In genomic region chr9:34630402-34631154, GRCh38 we compare ENCODE assay signal across 24 cellular contexts. TPM values are rescaled to one million over a fixed set of nuclear protein-coding genes. Genes with fewer than 3 reads are reported as not detected.
DNase-seq lines count a peak whose midpoint lies in the region; ATAC-seq, FAIRE-seq and TF ChIP-seq lines count a peak whose summit lies in the region.
"Had no signal": no experiment of that assay in that cellular context is flagged by ENCODE, and none has a peak within 500 bp of the region (broad histone marks: within the 10 kb centered on the region; RNA-seq: fewer than 3 reads in every experiment).

No MANE protein-coding gene starts in this region.

- in situ Hi-C loops in HepG2 (cut with HindIII; ENCODE audit: extremely low pct_ligation_motif_present, low pct_unique_long_range_greater_than_20kb): no loop called here

- no peak for TF ChIP-seq CTCF in WTC11 (IDR thresholded peaks at IDR 0.05)
- no peak for TF ChIP-seq CTCF in HepG2 (CRISPR knock-in tag; IDR thresholded peaks at IDR 0.05)
- TF ChIP-seq CTCF in progenitor cell of endocrine pancreas (IDR thresholded peaks at IDR 0.05; ENCODE audit: unreplicated experiment): no peak
- TF ChIP-seq CTCF in hepatocyte (IDR thresholded peaks at IDR 0.05; ENCODE audit: poor library complexity): no peak
- TF ChIP-seq CTCF in HFFc6 (IDR thresholded peaks at IDR 0.05): no peak

- H3K4me3 ChIP-seq in HepG2 (replicated peaks in 1 of 3; ENCODE audit: insufficient read depth in 1 of 3, low read depth in 2 of 3, low read length in 3 of 3) (peak overlapping the region in 1 of 3 experiments; percentile 3; a peak in 1 of 6 replicates), hepatocyte (no peak overlapping the region)

- H3K36me3 ChIP-seq in HepG2 (replicated peaks in 1 of 2; ENCODE audit: control insufficient read depth in 1 of 2, insufficient read depth in 2 of 2, low read length in 2 of 2): peaks cover 3 to 4% of the 10 kb centered on the region in 2 experiments; a peak in 3 of 5 replicates
- no peaks in the 10 kb centered on the region for H3K36me3 ChIP-seq in hepatocyte (replicated peaks; ENCODE audit: insufficient read depth, low read depth)

- 10% methylated on average over 5 of the region's 5 CpGs for WGBS in HepG2 (ENCODE audit: low lambda C conversion rate)
- 45% methylated on average over 5 of the region's 5 CpGs for WGBS in hepatocyte (ENCODE audit: low lambda C conversion rate, missing lambda C conversion rate)

- no peaks in the 10 kb centered on the region for H3K9me2 ChIP-seq in hepatocyte (replicated peaks; ENCODE audit: insufficient read depth)

- CTCF ChIA-PET in WTC11 (lab: Charles Lee): interaction anchor here (1.9 to 3.4 kb wide), 4 partner anchors 16 to 83 kb away, joined by 6 to 12 read pairs (median 9); partner anchors contain the start of gene GALT
- CTCF ChIA-PET in HepG2 (lab: Yijun Ruan, JAX; ENCODE audit: low intra/inter-chr PET ratio, low total read pairs): interaction anchor here (4.5 kb wide), 1 partner anchor 17 kb away, joined by 54 read pairs; the partner anchor contains the start of gene RPP25L

- H4K20me1 ChIP-seq in HepG2 (ENCODE audit: insufficient read depth, low read length) (no peaks in the 10 kb centered on the region), hepatocyte (ENCODE audit: insufficient read depth, poor library complexity, severe bottlenecking) (no peaks in the 10 kb centered on the region)

- no peak for TF ChIP-seq POLR2A in HepG2 (IDR thresholded peaks at IDR 0.05; ENCODE audit: insufficient read depth in 1 of 2, low read depth in 2 of 2, low read length in 2 of 2)

- peaks cover 0 to 2% of the 10 kb centered on the region in 2 donors for H3K36me3 Mint-ChIP-seq in activated T-cell treated with anti-CD3 and anti-CD28 coated beads, Interleukin-2, amount 50 U/mL, for 72 hours (ENCODE audit: insufficient read depth in 2 of 2)
- H3K36me3 Mint-ChIP-seq in WTC11 (peaks cover 4% of the 10 kb centered on the region), progenitor cell of endocrine pancreas (ENCODE audit: insufficient read depth) (peaks cover 5% of the 10 kb centered on the region), HFFc6 (ENCODE audit: low read depth) (0 out of 2 replicates have a peak, but pooled peaks cover 8% of the 10 kb centered on the region)

- no peak for TF ChIP-seq RAD21 in HepG2 (CRISPR knock-in tag; IDR thresholded peaks at IDR 0.05)

- peaks cover 2 to 20% of the 10 kb centered on the region in 2 experiments; a peak in 3 of 5 replicates for H3K27me3 ChIP-seq in HepG2 (ENCODE audit: control insufficient read depth in 1 of 2, insufficient read depth in 2 of 2, low read length in 2 of 2)
- H3K27me3 ChIP-seq in hepatocyte: peaks cover 52% of the 10 kb centered on the region

- no peak overlapping the region for H2AFZ ChIP-seq in HepG2 (ENCODE audit: low read length)
- H2AFZ ChIP-seq in hepatocyte: no peak overlapping the region

- no peak overlapping the region for H3K27ac Mint-ChIP-seq in activated T-cell treated with anti-CD3 and anti-CD28 coated beads, Interleukin-2, amount 50 U/mL, for 72 hours
- H3K27ac Mint-ChIP-seq in WTC11 (no peak overlapping the region), progenitor cell of endocrine pancreas (peak overlapping the region; percentile 83), HFFc6 (no peak overlapping the region)
- H3K27ac Mint-ChIP-seq: activated B cell treated with CpG ODN at 0.5 μM for 24 hours; activated CD8-positive, alpha-beta T cell treated with anti-CD3 and anti-CD28 coated beads, Interleukin-2, amount 10 ng/mL, durations not matched to agents 7 days and 5 days; stimulated activated naive CD8-positive, alpha-beta T cell treated with anti-CD3 and anti-CD28 coated beads, Interleukin-15, Interleukin-2, amounts not matched to agents 100 ng/mL and 50 ng/mL, for 24 hours had no signal

- H3K4me3 Mint-ChIP-seq in activated T-cell treated with anti-CD3 and anti-CD28 coated beads, Interleukin-2, amount 50 U/mL, for 72 hours: peak overlapping the region; percentile 24 to 49
- H3K4me3 Mint-ChIP-seq in WTC11 (peak overlapping the region; percentile 73), progenitor cell of endocrine pancreas (ENCODE audit: low read depth) (peak overlapping the region; percentile 48), HFFc6 (no peak overlapping the region)
- H3K4me3 Mint-ChIP-seq: activated CD8-positive, alpha-beta T cell treated with anti-CD3 and anti-CD28 coated beads, Interleukin-2, amount 10 ng/mL, durations not matched to agents 7 days and 5 days had no signal

- H3K9ac ChIP-seq in HepG2 (ENCODE audit: insufficient read depth, low read depth, low read length): no peak overlapping the region

- H3K27me3 Mint-ChIP-seq in activated T-cell treated with anti-CD3 and anti-CD28 coated beads, Interleukin-2, amount 50 U/mL, for 72 hours (ENCODE audit: low read depth): peaks cover 52% of the 10 kb centered on the region
- H3K27me3 Mint-ChIP-seq in WTC11 (ENCODE audit: low read depth) (peaks cover 72% of the 10 kb centered on the region), progenitor cell of endocrine pancreas (peaks cover 37% of the 10 kb centered on the region), HFFc6 (ENCODE audit: insufficient read depth) (peaks cover 37% of the 10 kb centered on the region)

- TF ChIP-seq EP300 in HepG2 (IDR thresholded peaks at IDR 0.05; ENCODE audit: low read depth in 2 of 2, low read length in 2 of 2) (no peak), HepG2 (CRISPR knock-in tag; IDR thresholded peaks at IDR 0.05; ENCODE audit: borderline replicate concordance) (no peak)

- H3K4me1 ChIP-seq in HepG2 (ENCODE audit: insufficient read depth, low read length) (peaks cover 46% of the 10 kb centered on the region), hepatocyte (ENCODE audit: insufficient read depth) (peaks cover 4% of the 10 kb centered on the region)

- DNase-seq in activated T-cell treated with anti-CD3 and anti-CD28 coated beads, Interleukin-2, amount 50 U/mL, for 72 hours: no peak
- DNase-seq in activated T-cell treated with anti-CD3 and anti-CD28 coated beads, Interleukin-2, amount 50 U/mL, for 48 hours: no peak
- DNase-seq in WTC11 (ENCODE audit: low spot score) (no peak), HepG2 (ENCODE audit: low spot score) (peak; percentile 48), progenitor cell of endocrine pancreas (ENCODE audit: low spot score, unreplicated experiment) (no peak), hepatocyte (ENCODE audit: low spot score) (no peak), HFFc6 (no peak)
- DNase-seq: activated B cell treated with CpG ODN at 0.5 μM for 24 hours; activated CD8-positive, alpha-beta T cell treated with anti-CD3 and anti-CD28 coated beads, Interleukin-2, amount 10 ng/mL, durations not matched to agents 7 days and 5 days; amygdala; effector CD8-positive, alpha-beta T cell; HCEC 1CT; head of caudate nucleus; KBM-7; NCI-H1930; NCI-H446 treated with DMSO at 0.1 percent for 48 hours; right cardiac atrium had no signal

- H3K79me2 ChIP-seq in HepG2 (ENCODE audit: insufficient read depth, low read length) (peaks cover under 1% of the 10 kb centered on the region), hepatocyte (no peaks in the 10 kb centered on the region)

- H3K9me3 ChIP-seq in HepG2 (ENCODE audit: low read length) (no peaks in the 10 kb centered on the region), hepatocyte (ENCODE audit: low read depth) (no peaks in the 10 kb centered on the region)

- peak; percentile 94 for FAIRE-seq in HepG2 (lab: Jason Lieb, UNC)
- FAIRE-seq: GM18507, GM19239 had no signal

- BruUV-seq in HepG2 (replicated peaks; lab: Mats Ljungman, UMichigan): no TSS peak

- peaks cover 49% of the 10 kb centered on the region for H3K4me1 Mint-ChIP-seq in activated T-cell treated with anti-CD3 and anti-CD28 coated beads, Interleukin-2, amount 50 U/mL, for 72 hours (ENCODE audit: low read depth)
- H3K4me1 Mint-ChIP-seq in WTC11 (peaks cover 24% of the 10 kb centered on the region), progenitor cell of endocrine pancreas (ENCODE audit: low read depth) (peaks cover 30% of the 10 kb centered on the region), HFFc6 (ENCODE audit: low read depth) (peaks cover 20% of the 10 kb centered on the region)

- no peaks in the 10 kb centered on the region for H3K9me3 Mint-ChIP-seq in activated T-cell treated with anti-CD3 and anti-CD28 coated beads, Interleukin-2, amount 50 U/mL, for 72 hours
- H3K9me3 Mint-ChIP-seq in WTC11 (no peaks in the 10 kb centered on the region), progenitor cell of endocrine pancreas (ENCODE audit: low read depth) (no peaks in the 10 kb centered on the region), HFFc6 (no peaks in the 10 kb centered on the region)
- H3K9me3 Mint-ChIP-seq: activated B cell treated with CpG ODN at 0.5 μM for 24 hours; stimulated activated naive CD8-positive, alpha-beta T cell treated with anti-CD3 and anti-CD28 coated beads, Interleukin-15, Interleukin-2, amounts not matched to agents 100 ng/mL and 50 ng/mL, for 24 hours had no signal

- intact Hi-C loops in HepG2 (cut with micrococcal nuclease; ENCODE audit: unreplicated experiment): no loop called here

- H3K4me2 ChIP-seq in HepG2 (ENCODE audit: low read depth, low read length) (peak overlapping the region; percentile 52), hepatocyte (no peak overlapping the region)

- H3K27ac ChIP-seq in HepG2 (ENCODE audit: extremely low read length, insufficient read depth, low read length) (no peak overlapping the region), hepatocyte (no peak overlapping the region)

- no peak for ATAC-seq in activated T-cell treated with anti-CD3 and anti-CD28 coated beads, Interleukin-2, amount 50 U/mL, for 72 hours (replicated peaks in 1 of 2)
- ATAC-seq in WTC11: no peak
- peak; percentile 66 for ATAC-seq in HepG2
- ATAC-seq in GM18520 (IDR thresholded peaks at IDR 0.05; ENCODE audit: unreplicated experiment): no peak
- ATAC-seq: activated CD8-positive, alpha-beta T cell treated with anti-CD3 and anti-CD28 coated beads, Interleukin-2, amount 10 ng/mL, durations not matched to agents 7 days and 5 days; right cardiac atrium had no signal

- POLR2A ChIA-PET in WTC11 (lab: Charles Lee) (interaction anchor here (0.6 kb wide), 1 partner anchor 227 kb away, joined by 5 read pairs; no protein-coding TSS in a partner anchor), HepG2 (lab: Yijun Ruan, JAX) (interaction anchor here (1.5 to 2.0 kb wide), 2 partner anchors 11 to 17 kb away, joined by 4 to 9 read pairs; partner anchors contain the start of gene DCTN3)

RNA-seq across cellular contexts. Expression of gene ARID3C, which starts 1.7 kb away (rescaled TPM):
- under 1 TPM; 0.16 to 0.29 TPM for total RNA-seq in activated T-cell treated with anti-CD3 and anti-CD28 coated beads, Interleukin-2, amount 50 U/mL, for 72 hours
- total RNA-seq in WTC11 (2021) (0.14 to 0.23 TPM (median 0.15 TPM) in 3 replicates), HepG2 (2016; rRNA removed; fragmentation: Illumina TruSeq; extraction: Trizol) (not detected in 2 replicates), progenitor cell of endocrine pancreas (8.5 and 12.0 TPM in 2 replicates), hepatocyte (0.27 TPM in 1 of 2 replicates, not detected in the other)
- total RNA-seq in HepG2 (2016; cell fraction: cytosol; rRNA removed; fragmentation: Illumina TruSeq; extraction: Trizol; ENCODE audit: low read depth): not detected in 2 replicates
- not detected in 2 replicates for total RNA-seq in HepG2 (2016; cell fraction: insoluble cytoplasmic fraction; rRNA removed; fragmentation: Illumina TruSeq; extraction: Trizol)
- not detected in 2 replicates for total RNA-seq in HepG2 (2016; cell fraction: membrane; rRNA removed; fragmentation: Illumina TruSeq; extraction: Trizol)
- not detected in 2 replicates for total RNA-seq in HepG2 (2016; cell fraction: nucleus; rRNA removed; fragmentation: Illumina TruSeq; extraction: Trizol)
- polyA plus RNA-seq in HepG2 (2011; rRNA removed) (not detected in 2 replicates), hepatocyte (0.21 TPM in 1 of 2 replicates, not detected in the other)
- polyA plus RNA-seq in HepG2 (2011; cell fraction: cytosol; rRNA removed): not detected in 2 replicates
- polyA plus RNA-seq in HepG2 (2011; cell fraction: nucleus; rRNA removed): 0.17 and 0.34 TPM in 2 replicates
- polyA plus RNA-seq in HepG2 (2012): 0.12 TPM in 1 of 2 replicates, not detected in the other
- not detected in 2 replicates for polyA plus RNA-seq in HepG2 (2016; cell fraction: cytosol; fragmentation: Illumina TruSeq; extraction: Trizol; ENCODE audit: low read depth)
- not detected in 2 replicates for polyA plus RNA-seq in HepG2 (2016; cell fraction: insoluble cytoplasmic fraction; fragmentation: Illumina TruSeq; extraction: Trizol; ENCODE audit: low read depth)
- not detected in 2 replicates for polyA plus RNA-seq in HepG2 (2016; cell fraction: membrane; fragmentation: Illumina TruSeq; extraction: Trizol; ENCODE audit: low read depth)
- 0.45 TPM in 1 of 2 replicates, not detected in the other for polyA plus RNA-seq in HepG2 (2016; cell fraction: nucleus; fragmentation: Illumina TruSeq; extraction: Trizol; ENCODE audit: insufficient read depth, low read depth)
- not detected in 2 replicates for polyA minus RNA-seq in HepG2 (2011; rRNA and poly(A)+ RNA removed; ENCODE audit: low replicate concordance)
- not detected in 2 replicates for polyA minus RNA-seq in HepG2 (2011; cell fraction: cytosol; rRNA and poly(A)+ RNA removed)
- not detected in 2 replicates for polyA minus RNA-seq in HepG2 (2011; cell fraction: nucleus; rRNA and poly(A)+ RNA removed)
- under 1 TPM in 2 of 6 experiments, not detected in 4; 0.14 to 0.17 TPM for total RNA-seq in HFFc6 (2021; fragmentation: NEBNext Ultra II Directional; extraction: Animal tissue kit (Norgen Biotek cat#: 25700))
- total RNA-seq: activated B cell treated with CpG ODN at 0.5 μM for 24 hours, omental fat pad, right cardiac atrium, urinary bladder had no signal
- polyA plus RNA-seq: AG04450, right cardiac atrium, urinary bladder had no signal

RNA-seq across cellular contexts. Expression of gene SIGMAR1, which starts 7.0 kb away (rescaled TPM):
- total RNA-seq in activated T-cell treated with anti-CD3 and anti-CD28 coated beads, Interleukin-2, amount 50 U/mL, for 72 hours: 10 to 100 TPM; 44.2 to 61.0 TPM
- total RNA-seq in WTC11 (2021) (108 to 116 TPM (median 109 TPM) in 3 replicates), HepG2 (2016; rRNA removed; fragmentation: Illumina TruSeq; extraction: Trizol) (28.5 and 60.8 TPM in 2 replicates), progenitor cell of endocrine pancreas (62.1 and 64.6 TPM in 2 replicates), hepatocyte (126 and 141 TPM in 2 replicates)
- total RNA-seq in HepG2 (2016; cell fraction: cytosol; rRNA removed; fragmentation: Illumina TruSeq; extraction: Trizol; ENCODE audit: low read depth): 29.7 and 36.9 TPM in 2 replicates
- total RNA-seq in HepG2 (2016; cell fraction: insoluble cytoplasmic fraction; rRNA removed; fragmentation: Illumina TruSeq; extraction: Trizol): 27.0 and 60.5 TPM in 2 replicates
- 57.4 and 66.9 TPM in 2 replicates for total RNA-seq in HepG2 (2016; cell fraction: membrane; rRNA removed; fragmentation: Illumina TruSeq; extraction: Trizol)
- 47.9 and 57.4 TPM in 2 replicates for total RNA-seq in HepG2 (2016; cell fraction: nucleus; rRNA removed; fragmentation: Illumina TruSeq; extraction: Trizol)
- polyA plus RNA-seq in HepG2 (2011; rRNA removed) (38.9 and 45.9 TPM in 2 replicates), hepatocyte (212 and 240 TPM in 2 replicates)
- polyA plus RNA-seq in HepG2 (2011; cell fraction: cytosol; rRNA removed): 46.5 and 47.9 TPM in 2 replicates
- polyA plus RNA-seq in HepG2 (2011; cell fraction: nucleus; rRNA removed): 28.6 and 40.8 TPM in 2 replicates
- 57.8 and 68.0 TPM in 2 replicates for polyA plus RNA-seq in HepG2 (2012)
- 54.4 and 69.4 TPM in 2 replicates for polyA plus RNA-seq in HepG2 (2016; cell fraction: cytosol; fragmentation: Illumina TruSeq; extraction: Trizol; ENCODE audit: low read depth)
- 55.2 and 61.1 TPM in 2 replicates for polyA plus RNA-seq in HepG2 (2016; cell fraction: insoluble cytoplasmic fraction; fragmentation: Illumina TruSeq; extraction: Trizol; ENCODE audit: low read depth)
- 86.0 and 102 TPM in 2 replicates for polyA plus RNA-seq in HepG2 (2016; cell fraction: membrane; fragmentation: Illumina TruSeq; extraction: Trizol; ENCODE audit: low read depth)
- polyA plus RNA-seq in HepG2 (2016; cell fraction: nucleus; fragmentation: Illumina TruSeq; extraction: Trizol; ENCODE audit: insufficient read depth, low read depth): 131 and 132 TPM in 2 replicates
- polyA minus RNA-seq in HepG2 (2011; rRNA and poly(A)+ RNA removed; ENCODE audit: low replicate concordance): 71.0 and 231 TPM in 2 replicates
- 23.8 and 24.9 TPM in 2 replicates for polyA minus RNA-seq in HepG2 (2011; cell fraction: cytosol; rRNA and poly(A)+ RNA removed)
- polyA minus RNA-seq in HepG2 (2011; cell fraction: nucleus; rRNA and poly(A)+ RNA removed): 13.3 and 18.3 TPM in 2 replicates
- total RNA-seq in HFFc6 (2021; fragmentation: NEBNext Ultra II Directional; extraction: Animal tissue kit (Norgen Biotek cat#: 25700)): 100 to 1,000 TPM; 126 to 148 (median 138) TPM

RNA-seq across cellular contexts. Expression of gene DCTN3, which starts 10.3 kb away (rescaled TPM):
- total RNA-seq in activated T-cell treated with anti-CD3 and anti-CD28 coated beads, Interleukin-2, amount 50 U/mL, for 72 hours: 10 to 100 TPM; 75.6 to 79.2 TPM
- total RNA-seq in WTC11 (2021) (23.8 to 28.7 TPM (median 27.5 TPM) in 3 replicates), HepG2 (2016; rRNA removed; fragmentation: Illumina TruSeq; extraction: Trizol) (27.4 and 30.8 TPM in 2 replicates), progenitor cell of endocrine pancreas (101 and 102 TPM in 2 replicates), hepatocyte (60.3 and 75.0 TPM in 2 replicates)
- total RNA-seq in HepG2 (2016; cell fraction: cytosol; rRNA removed; fragmentation: Illumina TruSeq; extraction: Trizol; ENCODE audit: low read depth): 11.0 and 11.1 TPM in 2 replicates
- 29.0 and 29.5 TPM in 2 replicates for total RNA-seq in HepG2 (2016; cell fraction: insoluble cytoplasmic fraction; rRNA removed; fragmentation: Illumina TruSeq; extraction: Trizol)
- total RNA-seq in HepG2 (2016; cell fraction: membrane; rRNA removed; fragmentation: Illumina TruSeq; extraction: Trizol): 15.9 and 16.4 TPM in 2 replicates
- 15.7 and 15.9 TPM in 2 replicates for total RNA-seq in HepG2 (2016; cell fraction: nucleus; rRNA removed; fragmentation: Illumina TruSeq; extraction: Trizol)
- polyA plus RNA-seq in HepG2 (2011; rRNA removed) (32.8 and 34.5 TPM in 2 replicates), hepatocyte (83.1 and 114 TPM in 2 replicates)
- polyA plus RNA-seq in HepG2 (2011; cell fraction: cytosol; rRNA removed): 32.8 and 40.8 TPM in 2 replicates
- polyA plus RNA-seq in HepG2 (2011; cell fraction: nucleus; rRNA removed): 36.1 and 42.7 TPM in 2 replicates
- 27.8 and 28.4 TPM in 2 replicates for polyA plus RNA-seq in HepG2 (2012)
- polyA plus RNA-seq in HepG2 (2016; cell fraction: cytosol; fragmentation: Illumina TruSeq; extraction: Trizol; ENCODE audit: low read depth): 15.7 and 17.6 TPM in 2 replicates
- 38.4 and 45.3 TPM in 2 replicates for polyA plus RNA-seq in HepG2 (2016; cell fraction: insoluble cytoplasmic fraction; fragmentation: Illumina TruSeq; extraction: Trizol; ENCODE audit: low read depth)
- 19.8 and 22.1 TPM in 2 replicates for polyA plus RNA-seq in HepG2 (2016; cell fraction: membrane; fragmentation: Illumina TruSeq; extraction: Trizol; ENCODE audit: low read depth)
- 37.1 and 38.5 TPM in 2 replicates for polyA plus RNA-seq in HepG2 (2016; cell fraction: nucleus; fragmentation: Illumina TruSeq; extraction: Trizol; ENCODE audit: insufficient read depth, low read depth)
- 25.6 and 63.0 TPM in 2 replicates for polyA minus RNA-seq in HepG2 (2011; rRNA and poly(A)+ RNA removed; ENCODE audit: low replicate concordance)
- polyA minus RNA-seq in HepG2 (2011; cell fraction: cytosol; rRNA and poly(A)+ RNA removed): 6.0 and 6.2 TPM in 2 replicates
- polyA minus RNA-seq in HepG2 (2011; cell fraction: nucleus; rRNA and poly(A)+ RNA removed): 17.4 and 23.5 TPM in 2 replicates
- 100 to 1,000 TPM; 150 to 176 (median 161) TPM for total RNA-seq in HFFc6 (2021; fragmentation: NEBNext Ultra II Directional; extraction: Animal tissue kit (Norgen Biotek cat#: 25700))

RNA-seq across cellular contexts. Expression of gene GALT, which starts 15.9 kb away (rescaled TPM):
- 10 to 100 TPM; 61.6 to 67.2 TPM for total RNA-seq in activated T-cell treated with anti-CD3 and anti-CD28 coated beads, Interleukin-2, amount 50 U/mL, for 72 hours
- 35.9 to 39.7 TPM (median 37.6 TPM) in 3 replicates for total RNA-seq in WTC11 (2021)
- 21.1 and 40.4 TPM in 2 replicates for total RNA-seq in HepG2 (2016; rRNA removed; fragmentation: Illumina TruSeq; extraction: Trizol)
- total RNA-seq in HepG2 (2016; cell fraction: cytosol; rRNA removed; fragmentation: Illumina TruSeq; extraction: Trizol; ENCODE audit: low read depth): 12.8 and 15.4 TPM in 2 replicates
- total RNA-seq in HepG2 (2016; cell fraction: insoluble cytoplasmic fraction; rRNA removed; fragmentation: Illumina TruSeq; extraction: Trizol): 21.8 and 38.8 TPM in 2 replicates
- 13.8 and 14.2 TPM in 2 replicates for total RNA-seq in HepG2 (2016; cell fraction: membrane; rRNA removed; fragmentation: Illumina TruSeq; extraction: Trizol)
- 46.8 and 57.0 TPM in 2 replicates for total RNA-seq in HepG2 (2016; cell fraction: nucleus; rRNA removed; fragmentation: Illumina TruSeq; extraction: Trizol)
- 46.3 and 51.3 TPM in 2 replicates for polyA plus RNA-seq in HepG2 (2011; rRNA removed)
- 11.4 and 15.3 TPM in 2 replicates for polyA plus RNA-seq in HepG2 (2011; cell fraction: cytosol; rRNA removed)
- polyA plus RNA-seq in HepG2 (2011; cell fraction: nucleus; rRNA removed): 271 and 279 TPM in 2 replicates
- 32.1 and 38.4 TPM in 2 replicates for polyA plus RNA-seq in HepG2 (2012)
- 9.9 TPM in 2 replicates for polyA plus RNA-seq in HepG2 (2016; cell fraction: cytosol; fragmentation: Illumina TruSeq; extraction: Trizol; ENCODE audit: low read depth)
- 26.1 and 30.6 TPM in 2 replicates for polyA plus RNA-seq in HepG2 (2016; cell fraction: insoluble cytoplasmic fraction; fragmentation: Illumina TruSeq; extraction: Trizol; ENCODE audit: low read depth)
- polyA plus RNA-seq in HepG2 (2016; cell fraction: membrane; fragmentation: Illumina TruSeq; extraction: Trizol; ENCODE audit: low read depth): 10.9 and 13.1 TPM in 2 replicates
- 91.9 and 92.7 TPM in 2 replicates for polyA plus RNA-seq in HepG2 (2016; cell fraction: nucleus; fragmentation: Illumina TruSeq; extraction: Trizol; ENCODE audit: insufficient read depth, low read depth)
- 27.4 and 44.3 TPM in 2 replicates for polyA minus RNA-seq in HepG2 (2011; rRNA and poly(A)+ RNA removed; ENCODE audit: low replicate concordance)
- 4.0 and 5.6 TPM in 2 replicates for polyA minus RNA-seq in HepG2 (2011; cell fraction: cytosol; rRNA and poly(A)+ RNA removed)
- polyA minus RNA-seq in HepG2 (2011; cell fraction: nucleus; rRNA and poly(A)+ RNA removed): 68.1 and 83.3 TPM in 2 replicates
- 82.5 and 85.6 TPM in 2 replicates for total RNA-seq in progenitor cell of endocrine pancreas
- 46.1 and 53.2 TPM in 2 replicates for total RNA-seq in hepatocyte
- 119 and 121 TPM in 2 replicates for polyA plus RNA-seq in hepatocyte
- total RNA-seq in HFFc6 (2021; fragmentation: NEBNext Ultra II Directional; extraction: Animal tissue kit (Norgen Biotek cat#: 25700)): 10 to 100 TPM; 20.5 to 27.4 (median 22.0) TPM

RNA-seq across cellular contexts. Expression of gene RPP25L, which starts 18.7 kb away (rescaled TPM):
- 10 to 100 TPM; 25.0 to 31.8 TPM for total RNA-seq in activated T-cell treated with anti-CD3 and anti-CD28 coated beads, Interleukin-2, amount 50 U/mL, for 72 hours
- total RNA-seq in WTC11 (2021) (24.5 to 35.9 TPM (median 31.4 TPM) in 3 replicates), HepG2 (2016; rRNA removed; fragmentation: Illumina TruSeq; extraction: Trizol) (24.5 and 32.1 TPM in 2 replicates), progenitor cell of endocrine pancreas (29.3 and 30.5 TPM in 2 replicates), hepatocyte (30.0 and 31.5 TPM in 2 replicates)
- total RNA-seq in HepG2 (2016; cell fraction: cytosol; rRNA removed; fragmentation: Illumina TruSeq; extraction: Trizol; ENCODE audit: low read depth): 11.7 and 12.9 TPM in 2 replicates
- total RNA-seq in HepG2 (2016; cell fraction: insoluble cytoplasmic fraction; rRNA removed; fragmentation: Illumina TruSeq; extraction: Trizol): 25.9 and 30.1 TPM in 2 replicates
- 15.6 and 18.9 TPM in 2 replicates for total RNA-seq in HepG2 (2016; cell fraction: membrane; rRNA removed; fragmentation: Illumina TruSeq; extraction: Trizol)
- total RNA-seq in HepG2 (2016; cell fraction: nucleus; rRNA removed; fragmentation: Illumina TruSeq; extraction: Trizol): 10.0 and 12.4 TPM in 2 replicates
- polyA plus RNA-seq in HepG2 (2011; rRNA removed) (27.3 and 31.2 TPM in 2 replicates), hepatocyte (31.8 and 35.7 TPM in 2 replicates)
- polyA plus RNA-seq in HepG2 (2011; cell fraction: cytosol; rRNA removed): 27.2 and 38.8 TPM in 2 replicates
- polyA plus RNA-seq in HepG2 (2011; cell fraction: nucleus; rRNA removed): 14.2 and 16.4 TPM in 2 replicates
- 15.8 and 18.2 TPM in 2 replicates for polyA plus RNA-seq in HepG2 (2012)
- polyA plus RNA-seq in HepG2 (2016; cell fraction: cytosol; fragmentation: Illumina TruSeq; extraction: Trizol; ENCODE audit: low read depth): 11.0 and 13.0 TPM in 2 replicates
- polyA plus RNA-seq in HepG2 (2016; cell fraction: insoluble cytoplasmic fraction; fragmentation: Illumina TruSeq; extraction: Trizol; ENCODE audit: low read depth): 26.3 and 26.5 TPM in 2 replicates
- 11.2 and 12.0 TPM in 2 replicates for polyA plus RNA-seq in HepG2 (2016; cell fraction: membrane; fragmentation: Illumina TruSeq; extraction: Trizol; ENCODE audit: low read depth)
- 13.1 and 17.9 TPM in 2 replicates for polyA plus RNA-seq in HepG2 (2016; cell fraction: nucleus; fragmentation: Illumina TruSeq; extraction: Trizol; ENCODE audit: insufficient read depth, low read depth)
- 17.6 and 31.0 TPM in 2 replicates for polyA minus RNA-seq in HepG2 (2011; rRNA and poly(A)+ RNA removed; ENCODE audit: low replicate concordance)
- polyA minus RNA-seq in HepG2 (2011; cell fraction: cytosol; rRNA and poly(A)+ RNA removed): 11.2 and 11.8 TPM in 2 replicates
- 5.3 and 5.7 TPM in 2 replicates for polyA minus RNA-seq in HepG2 (2011; cell fraction: nucleus; rRNA and poly(A)+ RNA removed)
- total RNA-seq in HFFc6 (2021; fragmentation: NEBNext Ultra II Directional; extraction: Animal tissue kit (Norgen Biotek cat#: 25700)): 10 to 100 TPM; 16.1 to 22.0 (median 19.6) TPM
